In the genomic region with DNA sequence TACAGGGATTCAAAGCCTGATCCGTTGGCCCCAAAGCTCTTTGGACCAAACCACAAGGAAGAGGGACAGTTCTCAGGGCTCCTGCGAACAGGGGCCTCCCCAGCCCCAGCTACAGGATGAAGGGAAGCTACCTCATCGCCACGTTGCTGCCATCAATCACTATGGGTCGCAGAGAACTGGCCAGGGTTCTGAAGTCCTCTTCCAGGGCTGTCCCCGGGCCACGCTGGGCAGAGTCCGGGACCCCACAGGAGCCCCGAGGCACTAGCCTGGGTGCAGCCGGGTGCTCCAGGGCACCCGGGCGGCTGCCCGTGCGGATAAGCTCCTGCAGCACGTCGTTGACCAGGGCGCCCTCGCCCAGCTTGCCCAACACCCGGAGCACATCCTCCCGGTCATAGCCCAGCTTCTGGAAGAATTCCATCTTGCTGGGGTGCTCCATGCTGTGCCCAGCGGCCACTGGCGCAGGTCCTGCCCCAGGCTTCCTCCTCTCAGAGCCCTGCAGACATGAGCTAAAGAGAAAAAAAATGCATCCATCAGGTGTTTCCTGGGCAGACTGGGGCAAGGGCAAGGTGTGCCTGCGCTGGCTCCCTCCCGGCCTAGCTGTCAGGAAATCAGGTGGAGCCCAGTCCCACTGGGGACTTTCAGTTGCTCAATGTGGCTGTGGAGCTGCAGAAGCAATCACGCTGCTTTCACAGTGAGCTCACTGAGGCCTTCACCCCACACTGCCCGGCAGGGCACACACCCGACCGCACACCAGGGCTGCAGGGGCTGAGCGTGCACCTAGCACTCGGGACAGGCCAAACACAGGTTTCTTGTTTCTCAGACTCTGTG, we compare ENCODE assay signal across 15 cellular contexts. TPM values are rescaled to one million over a fixed set of nuclear protein-coding genes. Genes with fewer than 3 reads are reported as not detected.
DNase-seq lines count a peak whose midpoint lies in the region; ATAC-seq, FAIRE-seq and TF ChIP-seq lines count a peak whose summit lies in the region.
"Had no signal": no experiment of that assay in that cellular context is flagged by ENCODE, and none has a peak within 500 bp of the region (broad histone marks: within the 10 kb centered on the region; RNA-seq: fewer than 3 reads in every experiment).

No MANE protein-coding gene starts in this region.

- no peaks in the 10 kb centered on the region for H3K9me3 ChIP-seq in CD4-positive, CD25-positive, alpha-beta regulatory T cell (ENCODE audit: control insufficient read depth in 2 of 2, low read length in 2 of 2)
- no peaks in the 10 kb centered on the region for H3K9me3 ChIP-seq in H1 (ENCODE audit: insufficient read depth in 2 of 2, low read depth in 1 of 2, low read length in 1 of 2)
- H3K9me3 ChIP-seq: vagina had no signal

- peaks cover 98% of the 10 kb centered on the region for H3K4me1 ChIP-seq in CD4-positive, CD25-positive, alpha-beta regulatory T cell (ENCODE audit: control insufficient read depth, insufficient read depth, low read length, poor library complexity, severe bottlenecking)
- peaks cover 0 to 5% (median 1%) of the 10 kb centered on the region in 4 experiments; a peak in 1 of 7 replicates for H3K4me1 ChIP-seq in H1 (replicated peaks in 1 of 4; ENCODE audit: control insufficient read depth in 3 of 4, insufficient read depth in 4 of 4, low read length in 3 of 4)

- peak overlapping the region; percentile 79 to 91 (median 88) for H3K4me3 Mint-ChIP-seq in CD4-positive, CD25-positive, alpha-beta regulatory T cell
- H3K4me3 Mint-ChIP-seq: CD14-positive monocyte; nephron progenitor cell; T-helper 2 cell treated with Interferon-gamma antibody and Interleukin-4, amounts not matched to agents 5 μg/mL and 100 μg/mL, for 36 hours had no signal

- no peaks in the 10 kb centered on the region for H3K23me2 ChIP-seq in H1 (ENCODE audit: low read depth, low read length)

- H3K36me3 ChIP-seq in CD4-positive, CD25-positive, alpha-beta regulatory T cell (ENCODE audit: control insufficient read depth, insufficient read depth, low read length) = peaks cover 57% of the 10 kb centered on the region
- H3K36me3 ChIP-seq in H1 (ENCODE audit: control insufficient read depth in 2 of 4, insufficient read depth in 4 of 4, low read length in 3 of 4) = no peaks in the 10 kb centered on the region
- H3K36me3 ChIP-seq: vagina had no signal

- no peaks in the 10 kb centered on the region for H3K79me2 ChIP-seq in H1 (ENCODE audit: control insufficient read depth in 1 of 2, insufficient read depth in 2 of 2, low read length in 2 of 2)

- no peak for FAIRE-seq in H1 (lab: Jason Lieb, UNC)

- H3K4ac ChIP-seq in H1 (replicated peaks; ENCODE audit: insufficient read length, low read depth, low read length) = no peak overlapping the region

- ATAC-seq in CD4-positive, CD25-positive, alpha-beta regulatory T cell (ENCODE audit: low read depth in 2 of 2) = no peak
- ATAC-seq in GM19023 (IDR thresholded peaks at IDR 0.05; ENCODE audit: unreplicated experiment) = peak; percentile 40
- peak; percentile 36 for ATAC-seq in HG03196 (IDR thresholded peaks at IDR 0.05; ENCODE audit: unreplicated experiment)

- CTCF ChIA-PET in H1 (lab: Charles Lee; ENCODE audit: partially characterized antibody) = interaction anchor here (0.7 to 2.7 kb wide), 13 partner anchors 8 to 386 kb away, joined by 3 to 8 read pairs (median 4); no protein-coding TSS in a partner anchor

- no peak for TF ChIP-seq POLR2A in H1 (IDR thresholded peaks at IDR 0.05; ENCODE audit: control extremely low read depth in 1 of 2, low read depth in 2 of 2, low read length in 2 of 2)

- WGBS in H1 (ENCODE audit: extremely low coverage in 1 of 2, insufficient coverage in 1 of 2, insufficient read length in 1 of 2, insufficient replicate concordance in 2 of 2, low coverage in 1 of 2, low lambda C conversion rate in 2 of 2, missing lambda C conversion rate in 1 of 2), 2 experiments = 92% methylated on average over 28 of the region's 30 CpGs; no CpG with 5 or more reads in 1 of the 2 experiments

- TF ChIP-seq CTCF in H1 (IDR thresholded peaks at IDR 0.05; ENCODE audit: control extremely low read depth in 1 of 3, insufficient read depth in 1 of 3, low read depth in 1 of 3, low read length in 3 of 3) (no peak), dorsolateral prefrontal cortex (IDR thresholded peaks at IDR 0.05 in 54 of 56, conservative IDR thresholded peaks at IDR 0.05 in 2 of 56; ENCODE audit: low read depth in 1 of 56, partially characterized antibody in 56 of 56) (no peak)

- no peaks in the 10 kb centered on the region for H3K9me3 Mint-ChIP-seq in CD4-positive, CD25-positive, alpha-beta regulatory T cell
- H3K9me3 Mint-ChIP-seq: nephron progenitor cell; T-helper 2 cell treated with Interferon-gamma antibody and Interleukin-4, amounts not matched to agents 5 μg/mL and 100 μg/mL, for 36 hours had no signal

- no peak overlapping the region for H2BK15ac ChIP-seq in H1 (ENCODE audit: low read length)

- intact Hi-C loops in dorsolateral prefrontal cortex (cut with DNase I) = no loop called here

- TF ChIP-seq RAD21 in H1 (IDR thresholded peaks at IDR 0.05 in 1 of 2, conservative IDR thresholded peaks at IDR 0.05 in 1 of 2; ENCODE audit: low read depth in 2 of 2, low read length in 2 of 2) = no peak

- H2BK12ac ChIP-seq in H1 (ENCODE audit: low read depth, low read length) = no peak overlapping the region

- peaks cover 40% of the 10 kb centered on the region for H3K36me3 Mint-ChIP-seq in CD4-positive, CD25-positive, alpha-beta regulatory T cell

- no peak overlapping the region for H4K91ac ChIP-seq in H1 (replicated peaks; ENCODE audit: insufficient read length, low read length)

- H3K27me3 Mint-ChIP-seq in CD4-positive, CD25-positive, alpha-beta regulatory T cell = no peaks in the 10 kb centered on the region

- H3K4me2 ChIP-seq in H1 (ENCODE audit: insufficient read depth in 1 of 2, low read depth in 2 of 2, low read length in 2 of 2) = no peak overlapping the region; a peak in 1 of 4 replicates

- H3K56ac ChIP-seq in H1 (replicated peaks; ENCODE audit: insufficient read length, low read depth, low read length) = no peak overlapping the region

- no peak for TF ChIP-seq EP300 in H1 (IDR thresholded peaks at IDR 0.05; ENCODE audit: borderline replicate concordance in 1 of 2, low read depth in 2 of 2, low read length in 2 of 2)

- peak overlapping the region; percentile 98 for H3K27ac ChIP-seq in CD4-positive, CD25-positive, alpha-beta regulatory T cell (ENCODE audit: insufficient read depth, low read length, poor library complexity, severe bottlenecking)
- H3K27ac ChIP-seq in H1 (ENCODE audit: low read depth, low read length) (no peak overlapping the region), dorsolateral prefrontal cortex (no peak overlapping the region)
- H3K27ac ChIP-seq: vagina had no signal

- no peak overlapping the region for H2BK20ac ChIP-seq in H1 (ENCODE audit: low read length)

- peak overlapping the region; percentile 41; the same call in 1 of the 2 replicates for H4K8ac ChIP-seq in H1 (ENCODE audit: extremely low read depth, insufficient read depth, low read length)

- no peak overlapping the region for H2AK5ac ChIP-seq in H1 (ENCODE audit: low read depth, low read length)

- no peak overlapping the region for H3K18ac ChIP-seq in H1 (ENCODE audit: extremely low read depth, low read length)

- no peaks in the 10 kb centered on the region for H3K79me1 ChIP-seq in H1 (ENCODE audit: low read depth, low read length)

- no peak overlapping the region for H4K5ac ChIP-seq in H1 (ENCODE audit: insufficient read length, low read depth, low read length)

- H3K14ac ChIP-seq in H1 (ENCODE audit: insufficient read length) = no peak overlapping the region

- peaks cover 29 to 91% (median 60%) of the 10 kb centered on the region in 4 donors for H3K4me1 Mint-ChIP-seq in CD4-positive, CD25-positive, alpha-beta regulatory T cell

- no peak overlapping the region for H2BK120ac ChIP-seq in H1 (replicated peaks; ENCODE audit: low read depth, low read length)

- peak overlapping the region; percentile 89 to 96 (median 92) for H3K27ac Mint-ChIP-seq in CD4-positive, CD25-positive, alpha-beta regulatory T cell
- H3K27ac Mint-ChIP-seq: nephron progenitor cell; T-helper 2 cell treated with Interferon-gamma antibody and Interleukin-4, amounts not matched to agents 5 μg/mL and 100 μg/mL, for 36 hours had no signal

- H3K27me3 ChIP-seq in CD4-positive, CD25-positive, alpha-beta regulatory T cell (ENCODE audit: control insufficient read depth, insufficient read depth, low read length) = no peaks in the 10 kb centered on the region
- H3K27me3 ChIP-seq in H1 (replicated peaks in 1 of 4; ENCODE audit: control insufficient read depth in 3 of 4, extremely low read depth in 1 of 4, insufficient read depth in 3 of 4, low read length in 3 of 4) = no peaks in the 10 kb centered on the region
- no peaks in the 10 kb centered on the region for H3K27me3 ChIP-seq in dorsolateral prefrontal cortex
- H3K27me3 ChIP-seq: vagina had no signal

- H3K4me3 ChIP-seq in CD4-positive, CD25-positive, alpha-beta regulatory T cell (ENCODE audit: low read depth, low read length) = peak overlapping the region; percentile 67
- H3K4me3 ChIP-seq in H1 (ENCODE audit: extremely low read depth in 1 of 4, insufficient read depth in 2 of 4, low read depth in 3 of 4, low read length in 4 of 4) (no peak overlapping the region), dorsolateral prefrontal cortex (no peak overlapping the region)
- H3K4me3 ChIP-seq: skin epidermis, vagina had no signal

- POLR2A ChIA-PET in H1 (lab: Charles Lee; ENCODE audit: partially characterized antibody) = no interaction called here

- H3K9ac ChIP-seq in H1 (replicated peaks in 1 of 4; ENCODE audit: extremely low read depth in 1 of 4, low read depth in 3 of 4, low read length in 3 of 4) = no peak overlapping the region

- no peak overlapping the region for H2AFZ ChIP-seq in H1 (ENCODE audit: low read length)

- no peak overlapping the region for H2BK5ac ChIP-seq in H1 (ENCODE audit: low read depth, low read length)

- no peak for DNase-seq in CD4-positive, CD25-positive, alpha-beta regulatory T cell
- no peak for DNase-seq in H1 (ENCODE audit: low read depth in 1 of 2, low spot score in 2 of 2)
- DNase-seq in dorsolateral prefrontal cortex = no peak
- DNase-seq in amygdala (lab: John Stamatoyannopoulos, UW) = no peak
- DNase-seq in activated CD4-positive, CD25-positive, alpha-beta regulatory T cell (lab: John Stamatoyannopoulos, UW) = no peak
- DNase-seq in SKM-1 (lab: John Stamatoyannopoulos, UW; ENCODE audit: unreplicated experiment) = no peak
- DNase-seq: anterior cingulate cortex, NCI-H2029 treated with DMSO at 0.1 percent for 48 hours, nephron progenitor cell had no signal

- H3K23ac ChIP-seq in H1 (ENCODE audit: insufficient read length) = no peak overlapping the region

- no peaks in the 10 kb centered on the region for H4K20me1 ChIP-seq in H1 (replicated peaks in 1 of 2; ENCODE audit: control insufficient read depth in 1 of 2, insufficient read depth in 2 of 2, low read length in 2 of 2)

RNA-seq across cellular contexts. Expression of a gene that starts 10.5 kb away (rescaled TPM):
- total RNA-seq in CD4-positive, CD25-positive, alpha-beta regulatory T cell = 251 TPM
- 10 to 100 TPM in 1 of 4 donors, 1 to 10 TPM in 3; 7.1 to 10.3 (median 8.7) TPM for polyA plus RNA-seq in CD4-positive, CD25-positive, alpha-beta regulatory T cell
- 0.07 and 0.08 TPM in 2 replicates for total RNA-seq in H1 (2021; fragmentation: NEBNext Ultra II Directional; extraction: Animal tissue kit (Norgen Biotek cat#: 25700))
- 0.05 TPM in 2 replicates for polyA plus RNA-seq in H1 (2011; rRNA removed)
- 0.13 TPM for polyA plus RNA-seq in H1 (2011; cell fraction: cytosol; rRNA removed)
- polyA plus RNA-seq in H1 (2011; cell fraction: nucleus; rRNA removed) = 0.20 TPM
- 0.03 to 0.09 TPM in 2 of 4 replicates, not detected in the others for polyA plus RNA-seq in H1 (2012, experiment 1 of 2)
- polyA plus RNA-seq in H1 (2012, experiment 2 of 2) = not detected
- polyA plus RNA-seq in H1 (2013, experiment 1 of 2) = 0.10 TPM
- 0.04 TPM for polyA plus RNA-seq in H1 (2013, experiment 2 of 2)
- 0.05 and 0.09 TPM in 2 replicates for polyA minus RNA-seq in H1 (2011; rRNA and poly(A)+ RNA removed)
- polyA minus RNA-seq in H1 (2011; cell fraction: cytosol; rRNA and poly(A)+ RNA removed) = not detected
- polyA minus RNA-seq in H1 (2011; cell fraction: nucleus; rRNA and poly(A)+ RNA removed) = 0.20 TPM
- 1 to 10 TPM in 100 of 120 experiments, under 1 TPM in 20; 0.28 to 4.6 (median 1.7) TPM for total RNA-seq in dorsolateral prefrontal cortex

Comparison
In these comparisons a context has a peak if more than half of its experiments do, and no peak if none do; other contexts are left out.
1. ATAC-seq: peak in GM19023 (single experiment) and HG03196 (single experiment); none in CD4-positive, CD25-positive, alpha-beta regulatory T cell (0 of 2).
2. RNA of a gene that starts 10.5 kb away (total RNA-seq): 251 TPM in CD4-positive, CD25-positive, alpha-beta regulatory T cell (single experiment); 0.28 to 4.6 TPM in dorsolateral prefrontal cortex and 0.07 to 0.08 TPM in H1; every median in the first group is over 10 times any median in the second.